In the genomic region with DNA sequence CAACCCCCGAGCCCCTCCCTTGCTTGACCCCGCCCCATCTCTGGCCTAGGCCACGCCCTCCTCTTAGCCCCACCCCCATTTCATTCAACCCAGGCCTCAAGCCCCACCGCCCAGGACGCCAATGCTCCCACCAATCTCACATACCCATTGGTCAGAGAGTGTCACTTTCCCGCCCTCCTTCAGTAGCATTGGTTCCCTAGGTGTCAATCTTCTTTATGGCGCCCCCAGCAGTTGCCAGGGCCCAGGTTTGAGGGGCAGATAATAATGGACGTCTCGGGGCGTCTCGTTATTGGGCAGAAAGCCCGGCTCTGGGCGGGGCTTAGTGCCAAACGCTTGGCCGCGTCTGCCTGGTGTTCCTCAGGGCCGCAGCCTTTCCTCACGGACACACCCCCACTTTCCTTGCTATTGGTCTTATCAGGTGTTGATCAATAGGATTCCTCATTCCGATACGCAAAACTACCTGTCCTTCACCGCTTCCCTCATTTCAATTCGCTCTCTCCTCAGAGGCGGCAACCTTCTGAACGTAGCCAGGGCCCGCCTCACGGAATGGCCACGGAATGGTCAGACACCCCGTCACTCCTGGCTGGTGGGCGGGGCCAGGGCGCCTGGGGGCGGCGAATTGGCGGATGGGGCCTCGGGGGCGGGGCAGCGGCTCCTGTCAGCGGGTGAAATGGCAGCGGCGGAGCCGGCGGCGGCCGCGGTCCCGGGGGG, we compare ENCODE assay signal across 1 cellular context.
TF ChIP-seq lines count a peak whose summit lies in the region.

A gene (plus strand): TSS at position 658 of the 711 bp plus-strand sequence. CDS start 16,325 bp downstream, outside the sequence.

TF ChIP-seq in H1, 55 proteins besides CTCF, POLR2A, EP300 and RAD21 (continued from another document):
- TF ChIP-seq, protein P1, sequence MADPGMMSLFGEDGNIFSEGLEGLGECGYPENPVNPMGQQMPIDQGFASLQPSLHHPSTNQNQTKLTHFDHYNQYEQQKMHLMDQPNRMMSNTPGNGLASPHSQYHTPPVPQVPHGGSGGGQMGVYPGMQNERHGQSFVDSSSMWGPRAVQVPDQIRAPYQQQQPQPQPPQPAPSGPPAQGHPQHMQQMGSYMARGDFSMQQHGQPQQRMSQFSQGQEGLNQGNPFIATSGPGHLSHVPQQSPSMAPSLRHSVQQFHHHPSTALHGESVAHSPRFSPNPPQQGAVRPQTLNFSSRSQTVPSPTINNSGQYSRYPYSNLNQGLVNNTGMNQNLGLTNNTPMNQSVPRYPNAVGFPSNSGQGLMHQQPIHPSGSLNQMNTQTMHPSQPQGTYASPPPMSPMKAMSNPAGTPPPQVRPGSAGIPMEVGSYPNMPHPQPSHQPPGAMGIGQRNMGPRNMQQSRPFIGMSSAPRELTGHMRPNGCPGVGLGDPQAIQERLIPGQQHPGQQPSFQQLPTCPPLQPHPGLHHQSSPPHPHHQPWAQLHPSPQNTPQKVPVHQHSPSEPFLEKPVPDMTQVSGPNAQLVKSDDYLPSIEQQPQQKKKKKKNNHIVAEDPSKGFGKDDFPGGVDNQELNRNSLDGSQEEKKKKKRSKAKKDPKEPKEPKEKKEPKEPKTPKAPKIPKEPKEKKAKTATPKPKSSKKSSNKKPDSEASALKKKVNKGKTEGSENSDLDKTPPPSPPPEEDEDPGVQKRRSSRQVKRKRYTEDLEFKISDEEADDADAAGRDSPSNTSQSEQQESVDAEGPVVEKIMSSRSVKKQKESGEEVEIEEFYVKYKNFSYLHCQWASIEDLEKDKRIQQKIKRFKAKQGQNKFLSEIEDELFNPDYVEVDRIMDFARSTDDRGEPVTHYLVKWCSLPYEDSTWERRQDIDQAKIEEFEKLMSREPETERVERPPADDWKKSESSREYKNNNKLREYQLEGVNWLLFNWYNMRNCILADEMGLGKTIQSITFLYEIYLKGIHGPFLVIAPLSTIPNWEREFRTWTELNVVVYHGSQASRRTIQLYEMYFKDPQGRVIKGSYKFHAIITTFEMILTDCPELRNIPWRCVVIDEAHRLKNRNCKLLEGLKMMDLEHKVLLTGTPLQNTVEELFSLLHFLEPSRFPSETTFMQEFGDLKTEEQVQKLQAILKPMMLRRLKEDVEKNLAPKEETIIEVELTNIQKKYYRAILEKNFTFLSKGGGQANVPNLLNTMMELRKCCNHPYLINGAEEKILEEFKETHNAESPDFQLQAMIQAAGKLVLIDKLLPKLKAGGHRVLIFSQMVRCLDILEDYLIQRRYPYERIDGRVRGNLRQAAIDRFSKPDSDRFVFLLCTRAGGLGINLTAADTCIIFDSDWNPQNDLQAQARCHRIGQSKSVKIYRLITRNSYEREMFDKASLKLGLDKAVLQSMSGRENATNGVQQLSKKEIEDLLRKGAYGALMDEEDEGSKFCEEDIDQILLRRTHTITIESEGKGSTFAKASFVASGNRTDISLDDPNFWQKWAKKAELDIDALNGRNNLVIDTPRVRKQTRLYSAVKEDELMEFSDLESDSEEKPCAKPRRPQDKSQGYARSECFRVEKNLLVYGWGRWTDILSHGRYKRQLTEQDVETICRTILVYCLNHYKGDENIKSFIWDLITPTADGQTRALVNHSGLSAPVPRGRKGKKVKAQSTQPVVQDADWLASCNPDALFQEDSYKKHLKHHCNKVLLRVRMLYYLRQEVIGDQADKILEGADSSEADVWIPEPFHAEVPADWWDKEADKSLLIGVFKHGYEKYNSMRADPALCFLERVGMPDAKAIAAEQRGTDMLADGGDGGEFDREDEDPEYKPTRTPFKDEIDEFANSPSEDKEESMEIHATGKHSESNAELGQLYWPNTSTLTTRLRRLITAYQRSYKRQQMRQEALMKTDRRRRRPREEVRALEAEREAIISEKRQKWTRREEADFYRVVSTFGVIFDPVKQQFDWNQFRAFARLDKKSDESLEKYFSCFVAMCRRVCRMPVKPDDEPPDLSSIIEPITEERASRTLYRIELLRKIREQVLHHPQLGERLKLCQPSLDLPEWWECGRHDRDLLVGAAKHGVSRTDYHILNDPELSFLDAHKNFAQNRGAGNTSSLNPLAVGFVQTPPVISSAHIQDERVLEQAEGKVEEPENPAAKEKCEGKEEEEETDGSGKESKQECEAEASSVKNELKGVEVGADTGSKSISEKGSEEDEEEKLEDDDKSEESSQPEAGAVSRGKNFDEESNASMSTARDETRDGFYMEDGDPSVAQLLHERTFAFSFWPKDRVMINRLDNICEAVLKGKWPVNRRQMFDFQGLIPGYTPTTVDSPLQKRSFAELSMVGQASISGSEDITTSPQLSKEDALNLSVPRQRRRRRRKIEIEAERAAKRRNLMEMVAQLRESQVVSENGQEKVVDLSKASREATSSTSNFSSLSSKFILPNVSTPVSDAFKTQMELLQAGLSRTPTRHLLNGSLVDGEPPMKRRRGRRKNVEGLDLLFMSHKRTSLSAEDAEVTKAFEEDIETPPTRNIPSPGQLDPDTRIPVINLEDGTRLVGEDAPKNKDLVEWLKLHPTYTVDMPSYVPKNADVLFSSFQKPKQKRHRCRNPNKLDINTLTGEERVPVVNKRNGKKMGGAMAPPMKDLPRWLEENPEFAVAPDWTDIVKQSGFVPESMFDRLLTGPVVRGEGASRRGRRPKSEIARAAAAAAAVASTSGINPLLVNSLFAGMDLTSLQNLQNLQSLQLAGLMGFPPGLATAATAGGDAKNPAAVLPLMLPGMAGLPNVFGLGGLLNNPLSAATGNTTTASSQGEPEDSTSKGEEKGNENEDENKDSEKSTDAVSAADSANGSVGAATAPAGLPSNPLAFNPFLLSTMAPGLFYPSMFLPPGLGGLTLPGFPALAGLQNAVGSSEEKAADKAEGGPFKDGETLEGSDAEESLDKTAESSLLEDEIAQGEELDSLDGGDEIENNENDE (IDR thresholded peaks at IDR 0.05; ENCODE audit: insufficient replicate concordance, low read length): no peak
- no peak for TF ChIP-seq GTF2F1 (IDR thresholded peaks at IDR 0.05; ENCODE audit: borderline replicate concordance, low read depth, low read length)
- no peak for TF ChIP-seq NANOG (IDR thresholded peaks at IDR 0.05; ENCODE audit: insufficient read depth, low read depth, low read length, poor library complexity, severe bottlenecking)
- peak; percentile 99 for TF ChIP-seq SP1 (IDR thresholded peaks at IDR 0.05; ENCODE audit: low read depth, low read length)
- no peak for TF ChIP-seq KDM1A (IDR thresholded peaks at IDR 0.05; ENCODE audit: borderline replicate concordance, low read length)
- TF ChIP-seq POLR2AphosphoS5 (IDR thresholded peaks at IDR 0.05; ENCODE audit: low read depth, low read length): no peak
- TF ChIP-seq, protein P2, sequence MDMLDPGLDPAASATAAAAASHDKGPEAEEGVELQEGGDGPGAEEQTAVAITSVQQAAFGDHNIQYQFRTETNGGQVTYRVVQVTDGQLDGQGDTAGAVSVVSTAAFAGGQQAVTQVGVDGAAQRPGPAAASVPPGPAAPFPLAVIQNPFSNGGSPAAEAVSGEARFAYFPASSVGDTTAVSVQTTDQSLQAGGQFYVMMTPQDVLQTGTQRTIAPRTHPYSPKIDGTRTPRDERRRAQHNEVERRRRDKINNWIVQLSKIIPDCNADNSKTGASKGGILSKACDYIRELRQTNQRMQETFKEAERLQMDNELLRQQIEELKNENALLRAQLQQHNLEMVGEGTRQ (IDR thresholded peaks at IDR 0.05; ENCODE audit: low read length): no peak
- TF ChIP-seq TAF7 (optimal IDR thresholded peaks at IDR 0.05; ENCODE audit: borderline replicate concordance, low read depth, low read length): no peak
- no peak for TF ChIP-seq HDAC2 (IDR thresholded peaks at IDR 0.05; ENCODE audit: borderline replicate concordance in 1 of 2, low read depth in 2 of 2, low read length in 2 of 2)
- TF ChIP-seq JUND (IDR thresholded peaks at IDR 0.05; ENCODE audit: low read length): no peak
- no peak for TF ChIP-seq BRCA1 (IDR thresholded peaks at IDR 0.05; ENCODE audit: low read depth, low read length)
- no peak for TF ChIP-seq SIX5 (IDR thresholded peaks at IDR 0.05; ENCODE audit: low read depth, low read length)
- TF ChIP-seq HDAC6 (IDR thresholded peaks at IDR 0.05; ENCODE audit: low read depth, low read length): no peak
- no peak for TF ChIP-seq MAFK (IDR thresholded peaks at IDR 0.05; ENCODE audit: low read depth, low read length)
- no peak for TF ChIP-seq TCF12 (IDR thresholded peaks at IDR 0.05; ENCODE audit: low read depth, low read length)
- TF ChIP-seq, protein P3, sequence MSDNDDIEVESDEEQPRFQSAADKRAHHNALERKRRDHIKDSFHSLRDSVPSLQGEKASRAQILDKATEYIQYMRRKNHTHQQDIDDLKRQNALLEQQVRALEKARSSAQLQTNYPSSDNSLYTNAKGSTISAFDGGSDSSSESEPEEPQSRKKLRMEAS (IDR thresholded peaks at IDR 0.05): no peak
- no peak for TF ChIP-seq BACH1 (IDR thresholded peaks at IDR 0.05; ENCODE audit: low read length)
- TF ChIP-seq RBBP5 (IDR thresholded peaks at IDR 0.05; ENCODE audit: borderline replicate concordance, low read depth, low read length): no peak
- peak; percentile 87 for TF ChIP-seq CREB1 (IDR thresholded peaks at IDR 0.05)
- no peak for TF ChIP-seq CHD1 (IDR thresholded peaks at IDR 0.05; ENCODE audit: low read depth, low read length)
- no peak for TF ChIP-seq GABPA (IDR thresholded peaks at IDR 0.05; ENCODE audit: borderline replicate concordance, insufficient read depth, low read length)
- TF ChIP-seq YY1 (IDR thresholded peaks at IDR 0.05; ENCODE audit: low read depth, low read length): peak; percentile 82
- TF ChIP-seq POU5F1 (IDR thresholded peaks at IDR 0.05; ENCODE audit: low read depth, low read length): no peak
- no peak for TF ChIP-seq RXRA (IDR thresholded peaks at IDR 0.05; ENCODE audit: insufficient read depth, low read depth, low read length)
- no peak for TF ChIP-seq SRF (IDR thresholded peaks at IDR 0.05; ENCODE audit: low read depth, low read length)
- TF ChIP-seq PHF8 (conservative IDR thresholded peaks at IDR 0.05; ENCODE audit: low read depth, low read length): no peak
- no peak for TF ChIP-seq CEBPB (IDR thresholded peaks at IDR 0.05; ENCODE audit: low read depth, low read length)
- TF ChIP-seq CHD2 (IDR thresholded peaks at IDR 0.05; ENCODE audit: low read length): peak; percentile 97
- TF ChIP-seq CBX5 (IDR thresholded peaks at IDR 0.05; ENCODE audit: low read depth, low read length): no peak
- TF ChIP-seq, protein P4, sequence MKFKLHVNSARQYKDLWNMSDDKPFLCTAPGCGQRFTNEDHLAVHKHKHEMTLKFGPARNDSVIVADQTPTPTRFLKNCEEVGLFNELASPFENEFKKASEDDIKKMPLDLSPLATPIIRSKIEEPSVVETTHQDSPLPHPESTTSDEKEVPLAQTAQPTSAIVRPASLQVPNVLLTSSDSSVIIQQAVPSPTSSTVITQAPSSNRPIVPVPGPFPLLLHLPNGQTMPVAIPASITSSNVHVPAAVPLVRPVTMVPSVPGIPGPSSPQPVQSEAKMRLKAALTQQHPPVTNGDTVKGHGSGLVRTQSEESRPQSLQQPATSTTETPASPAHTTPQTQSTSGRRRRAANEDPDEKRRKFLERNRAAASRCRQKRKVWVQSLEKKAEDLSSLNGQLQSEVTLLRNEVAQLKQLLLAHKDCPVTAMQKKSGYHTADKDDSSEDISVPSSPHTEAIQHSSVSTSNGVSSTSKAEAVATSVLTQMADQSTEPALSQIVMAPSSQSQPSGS (IDR thresholded peaks at IDR 0.05; ENCODE audit: low read length): no peak
- TF ChIP-seq TAF1 (IDR thresholded peaks at IDR 0.05; ENCODE audit: low read depth, low read length): no peak
- TF ChIP-seq CBX8 (IDR thresholded peaks at IDR 0.05; ENCODE audit: borderline replicate concordance, low read depth, low read length): no peak
- no peak for TF ChIP-seq TBP (IDR thresholded peaks at IDR 0.05; ENCODE audit: low read depth, low read length)
- no peak for TF ChIP-seq SAP30 (IDR thresholded peaks at IDR 0.05; ENCODE audit: insufficient read depth, insufficient replicate concordance, low read length)
- TF ChIP-seq FOSL1 (IDR thresholded peaks at IDR 0.05; ENCODE audit: insufficient read depth, low read depth, low read length): no peak
- no peak for TF ChIP-seq EGR1 (IDR thresholded peaks at IDR 0.05; ENCODE audit: borderline replicate concordance, low read depth, low read length)
- no peak for TF ChIP-seq JUN (IDR thresholded peaks at IDR 0.05; ENCODE audit: low read depth, low read length)
- TF ChIP-seq RFX5 (IDR thresholded peaks at IDR 0.05; ENCODE audit: borderline replicate concordance, low read depth, low read length): peak; percentile 30; the same call in 1 of the 2 replicates
- TF ChIP-seq, protein P5, sequence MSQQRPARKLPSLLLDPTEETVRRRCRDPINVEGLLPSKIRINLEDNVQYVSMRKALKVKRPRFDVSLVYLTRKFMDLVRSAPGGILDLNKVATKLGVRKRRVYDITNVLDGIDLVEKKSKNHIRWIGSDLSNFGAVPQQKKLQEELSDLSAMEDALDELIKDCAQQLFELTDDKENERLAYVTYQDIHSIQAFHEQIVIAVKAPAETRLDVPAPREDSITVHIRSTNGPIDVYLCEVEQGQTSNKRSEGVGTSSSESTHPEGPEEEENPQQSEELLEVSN (IDR thresholded peaks at IDR 0.05): no peak; the same call in 1 of the 2 replicates
- TF ChIP-seq SUZ12 (IDR thresholded peaks at IDR 0.05; ENCODE audit: low read length): no peak
- TF ChIP-seq, protein P6, sequence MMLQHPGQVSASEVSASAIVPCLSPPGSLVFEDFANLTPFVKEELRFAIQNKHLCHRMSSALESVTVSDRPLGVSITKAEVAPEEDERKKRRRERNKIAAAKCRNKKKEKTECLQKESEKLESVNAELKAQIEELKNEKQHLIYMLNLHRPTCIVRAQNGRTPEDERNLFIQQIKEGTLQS (IDR thresholded peaks at IDR 0.05; ENCODE audit: insufficient read depth, low read depth, low read length): no peak
- no peak for TF ChIP-seq EZH2 (IDR thresholded peaks at IDR 0.05; ENCODE audit: low read depth, low read length, severe bottlenecking)
- no peak for TF ChIP-seq TEAD4 (IDR thresholded peaks at IDR 0.05; ENCODE audit: low read depth, low read length)
- no peak for TF ChIP-seq BCL11A (IDR thresholded peaks at IDR 0.05; ENCODE audit: low read depth in 2 of 2, low read length in 2 of 2)
- TF ChIP-seq KDM5A (IDR thresholded peaks at IDR 0.05; ENCODE audit: low read length): no peak
- peak; percentile 97 for TF ChIP-seq SP2 (IDR thresholded peaks at IDR 0.05; ENCODE audit: low read length)
- TF ChIP-seq CTBP2 (IDR thresholded peaks at IDR 0.05; ENCODE audit: borderline replicate concordance, insufficient read depth, insufficient read length, low read length): no peak
- no peak for TF ChIP-seq ZNF274 (IDR thresholded peaks at IDR 0.05; ENCODE audit: borderline replicate concordance, extremely low read depth, low read length)
- peak; percentile 2 for TF ChIP-seq KDM4A (IDR thresholded peaks at IDR 0.05; ENCODE audit: low read depth, low read length, severe bottlenecking)
- no peak for TF ChIP-seq NRF1 (IDR thresholded peaks at IDR 0.05; ENCODE audit: low read depth, low read length)
- TF ChIP-seq SIRT6 (IDR thresholded peaks at IDR 0.05; ENCODE audit: low read length): no peak
- TF ChIP-seq ASH2L (IDR thresholded peaks at IDR 0.05; ENCODE audit: low read length): no peak
- TF ChIP-seq SIN3A (conservative IDR thresholded peaks at IDR 0.05 in 1 of 2, IDR thresholded peaks at IDR 0.05 in 1 of 2; ENCODE audit: low read depth in 1 of 2, low read length in 2 of 2): no peak
- TF ChIP-seq RNF2 (IDR thresholded peaks at IDR 0.05; ENCODE audit: borderline replicate concordance, low read depth, low read length, missing control alignments, poor library complexity, severe bottlenecking): no peak
